9 cellular contexts compared by ENCODE assay signal in the genomic region with DNA sequence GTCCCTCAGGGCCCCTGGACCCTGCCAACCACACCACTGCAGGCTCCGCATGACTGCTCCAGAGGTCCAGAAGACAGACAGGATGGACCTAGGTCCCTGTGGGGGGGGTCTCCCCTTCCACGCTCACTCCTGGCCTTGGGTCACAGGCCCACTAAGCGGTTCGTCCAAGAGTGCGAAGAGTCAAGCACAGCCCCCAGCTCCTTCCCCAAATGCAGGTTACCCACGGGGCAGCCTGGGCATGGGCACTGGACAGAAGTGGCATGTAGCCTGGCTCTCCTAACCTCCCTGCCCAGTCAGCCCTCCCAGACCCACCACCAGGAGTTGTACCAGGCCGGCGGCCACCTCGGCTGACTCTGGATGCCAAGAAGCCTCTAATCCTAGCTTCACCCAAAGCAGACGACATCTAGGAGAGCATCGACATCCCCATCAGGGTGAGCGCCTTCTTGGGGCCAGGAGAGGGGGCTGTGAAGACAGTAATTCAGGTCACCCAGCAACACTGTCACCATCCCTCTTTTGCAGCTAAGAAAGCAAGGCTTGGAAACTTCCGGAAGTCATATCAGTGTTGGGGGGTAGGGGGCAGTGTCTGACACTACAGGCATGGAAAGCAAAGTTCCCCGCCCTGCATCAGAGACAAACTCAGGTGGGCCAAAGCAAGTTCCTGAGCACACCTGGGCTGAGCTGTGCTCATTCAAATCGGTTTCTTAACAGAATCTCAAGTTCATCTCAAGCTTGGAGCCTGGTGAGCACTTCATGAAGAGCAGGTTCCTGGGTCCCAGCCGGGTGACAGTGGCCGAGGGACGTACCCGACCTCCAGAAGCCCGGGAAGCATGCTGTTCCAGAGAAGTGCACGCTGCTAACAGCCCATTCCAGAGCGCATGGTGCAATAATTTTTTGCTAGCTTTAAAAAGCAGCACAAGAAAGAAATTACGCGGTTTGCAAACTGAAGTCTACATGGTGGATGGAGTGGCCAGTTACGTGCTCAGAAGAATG.
A peak's percentile ranks its signal among the peaks of the same experiment; 100 is the strongest.
DNase-seq lines count a peak whose midpoint lies in the region; ATAC-seq and TF ChIP-seq lines count a peak whose summit lies in the region.
"Had no signal": no experiment of that assay in that cellular context is flagged by ENCODE, and none has a peak within 500 bp of the region (broad histone marks: within the 10 kb centered on the region; RNA-seq: fewer than 3 reads in every experiment).

No MANE protein-coding gene starts in this region.

- H3K9ac ChIP-seq in SK-N-SH: no peak overlapping the region

- POLR2A ChIA-PET in SK-N-SH (lab: Yijun Ruan, JAX) (interaction anchor here (0.6 kb wide), 1 partner anchor 121 kb away, joined by 5 read pairs; no protein-coding TSS in a partner anchor), HEK293T (lab: Yijun Ruan, JAX) (no interaction called here)

- H3K36me3 ChIP-seq in SK-N-SH (replicated peaks in 1 of 2; ENCODE audit: control insufficient read depth in 1 of 2, insufficient read depth in 2 of 2, low read length in 1 of 2): no peaks in the 10 kb centered on the region
- H3K36me3 ChIP-seq in stomach: no peaks in the 10 kb centered on the region

- H3K27me3 ChIP-seq in SK-N-SH (ENCODE audit: insufficient read depth): no peaks in the 10 kb centered on the region
- H3K27me3 ChIP-seq in foreskin keratinocyte: no peaks in the 10 kb centered on the region
- H3K27me3 ChIP-seq in stomach: no peaks in the 10 kb centered on the region

- H3F3A ChIP-seq in SK-N-SH (replicated peaks; ENCODE audit: insufficient read depth): no peaks in the 10 kb centered on the region

- no peak for TF ChIP-seq POLR2A in stomach (IDR thresholded peaks at IDR 0.05)

- TF ChIP-seq EP300 in SK-N-SH (IDR thresholded peaks at IDR 0.05; ENCODE audit: borderline replicate concordance in 1 of 2, low read depth in 1 of 2, low read length in 1 of 2) (no peak), stomach (IDR thresholded peaks at IDR 0.05) (no peak)

- TF ChIP-seq RAD21 in SK-N-SH (IDR thresholded peaks at IDR 0.05; ENCODE audit: low read length): no peak; the same call in 1 of the 2 replicates

- no peak overlapping the region for H3K4me3 ChIP-seq in SK-N-SH (ENCODE audit: low read depth in 2 of 2, low read length in 1 of 2)
- H3K4me3 ChIP-seq in stomach: no peak overlapping the region

- peak; percentile 37 for TF ChIP-seq CTCF in SK-N-SH (IDR thresholded peaks at IDR 0.05)
- peak; percentile 37 for TF ChIP-seq CTCF in foreskin keratinocyte (conservative IDR thresholded peaks at IDR 0.05)
- TF ChIP-seq CTCF in stomach (IDR thresholded peaks at IDR 0.05): no peak

- no peaks in the 10 kb centered on the region for H3K79me2 ChIP-seq in SK-N-SH (ENCODE audit: insufficient read depth)

- no peaks in the 10 kb centered on the region for H3K9me2 ChIP-seq in SK-N-SH

- DNase-seq in SK-N-SH: no peak
- DNase-seq in activated CD4-positive, alpha-beta T cell treated with anti-CD3 and anti-CD28 coated beads, Interleukin-2, amount 50 U/mL, for 1 hour: peak; percentile 64
- DNase-seq in foreskin keratinocyte: no peak
- DNase-seq in stimulated activated naive CD8-positive, alpha-beta T cell treated with anti-CD3 and anti-CD28 coated beads, Interleukin-15, amount 100 ng/mL, for 72 hours: peak; percentile 57 to 77
- no peak for DNase-seq in stomach
- no peak for DNase-seq in HEK293T (ENCODE audit: extremely low spot score)
- no peak for DNase-seq in NCI-H2107 (lab: John Stamatoyannopoulos, UW)

- no peaks in the 10 kb centered on the region for H3K27me3 Mint-ChIP-seq in stimulated activated naive CD8-positive, alpha-beta T cell treated with anti-CD3 and anti-CD28 coated beads, Interleukin-15, amount 100 ng/mL, for 72 hours

- no peak overlapping the region for H2AFZ ChIP-seq in SK-N-SH (ENCODE audit: low read depth)

- peaks cover 100% of the 10 kb centered on the region for H3K4me1 Mint-ChIP-seq in stimulated activated naive CD8-positive, alpha-beta T cell treated with anti-CD3 and anti-CD28 coated beads, Interleukin-15, amount 100 ng/mL, for 72 hours

- intact Hi-C loops in stomach (cut with DNase I; ENCODE audit: low total_unique reads): no loop called here

- no peak overlapping the region for H3K4me2 ChIP-seq in SK-N-SH

- H3K27ac ChIP-seq in SK-N-SH (ENCODE audit: low read depth in 2 of 2, low read length in 1 of 2) (no peak overlapping the region; a peak in 1 of 4 replicates), foreskin keratinocyte (no peak overlapping the region), stomach (peak overlapping the region in 1 of 5 donors; percentile 35)

- H3K4me3 Mint-ChIP-seq in stimulated activated naive CD8-positive, alpha-beta T cell treated with anti-CD3 and anti-CD28 coated beads, Interleukin-15, amount 100 ng/mL, for 72 hours: peak overlapping the region; percentile 28 to 77

- H3K4me1 ChIP-seq in SK-N-SH (ENCODE audit: control insufficient read depth in 1 of 2, insufficient read depth in 2 of 2, low read depth in 1 of 2, low read length in 1 of 2) (peaks cover 6 to 14% of the 10 kb centered on the region in 2 experiments; a peak in 1 of 4 replicates), foreskin keratinocyte (no peaks in the 10 kb centered on the region), stomach (peaks cover 35 to 86% (median 73%) of the 10 kb centered on the region in 4 donors)

- peaks cover 5 to 8% of the 10 kb centered on the region in 2 donors for H3K9me3 Mint-ChIP-seq in stimulated activated naive CD8-positive, alpha-beta T cell treated with anti-CD3 and anti-CD28 coated beads, Interleukin-15, amount 100 ng/mL, for 72 hours

- CTCF ChIA-PET in SK-N-SH (lab: Yijun Ruan, JAX): interaction anchor here (0.8 to 1.7 kb wide), 8 partner anchors 10 to 168 kb away, joined by 3 to 5 read pairs (median 3); no protein-coding TSS in a partner anchor
- CTCF ChIA-PET in HEK293T (lab: Yijun Ruan, JAX): interaction anchor here (0.8 to 1.4 kb wide), 2 partner anchors 20 to 120 kb away, joined by 3 to 4 read pairs; no protein-coding TSS in a partner anchor

- WGBS in SK-N-SH (ENCODE audit: low lambda C conversion rate): 91% methylated on average over 16 of the region's 25 CpGs
- WGBS in stomach, 5 donors: 85 to 94% (median 92%) methylated on average over 18 to 25 of the region's 25 CpGs

- no peaks in the 10 kb centered on the region for H4K20me1 ChIP-seq in SK-N-SH (ENCODE audit: insufficient read depth)

- H3K27ac Mint-ChIP-seq in stimulated activated naive CD8-positive, alpha-beta T cell treated with anti-CD3 and anti-CD28 coated beads, Interleukin-15, amount 100 ng/mL, for 72 hours: peak overlapping the region; percentile 59 to 95

- ATAC-seq in SK-N-SH treated with all-trans-retinoic acid at 6 μM for 48 hours (no peak), foreskin keratinocyte (no peak)
- ATAC-seq in stimulated activated naive CD8-positive, alpha-beta T cell treated with anti-CD3 and anti-CD28 coated beads, Interleukin-15, amount 100 ng/mL, for 72 hours: peak; percentile 46
- ATAC-seq: left colon had no signal

- H3K9me3 ChIP-seq in SK-N-SH: no peaks in the 10 kb centered on the region
- H3K9me3 ChIP-seq in stomach: no peaks in the 10 kb centered on the region

TF ChIP-seq in SK-N-SH, 30 proteins besides CTCF, POLR2A, EP300 and RAD21 (continues in another document):
- no peak for TF ChIP-seq RFX5 (IDR thresholded peaks at IDR 0.05; ENCODE audit: low read length)
- TF ChIP-seq TAF1 (IDR thresholded peaks at IDR 0.05; ENCODE audit: borderline replicate concordance, low read depth, low read length): no peak
- no peak for TF ChIP-seq NFIC (IDR thresholded peaks at IDR 0.05; ENCODE audit: borderline replicate concordance)
- no peak for TF ChIP-seq GATA2 (CRISPR knock-in tag; IDR thresholded peaks at IDR 0.05)
- TF ChIP-seq RCOR1 (IDR thresholded peaks at IDR 0.05; ENCODE audit: low read length): no peak
- no peak for TF ChIP-seq MAX (IDR thresholded peaks at IDR 0.05; ENCODE audit: low read depth)

TF ChIP-seq in SK-N-SH treated with all-trans-retinoic acid at 6 μM for 48 hours, 23 proteins besides CTCF, POLR2A, EP300 and RAD21 (continues in another document):
- TF ChIP-seq ZFP3 (CRISPR knock-in tag; IDR thresholded peaks at IDR 0.05) (no peak), CSRNP3 (CRISPR knock-in tag; IDR thresholded peaks at IDR 0.05) (no peak), ZNF8 (CRISPR knock-in tag; IDR thresholded peaks at IDR 0.05) (no peak), ZNF565 (CRISPR knock-in tag; conservative IDR thresholded peaks at IDR 0.05; ENCODE audit: low read depth) (no peak), OSR1 (CRISPR knock-in tag; IDR thresholded peaks at IDR 0.05) (no peak), BACH2 (CRISPR knock-in tag; IDR thresholded peaks at IDR 0.05; ENCODE audit: borderline replicate concordance) (no peak)

TF ChIP-seq in HEK293T, 16 proteins besides CTCF, POLR2A, EP300 and RAD21:
- TF ChIP-seq ARNT (IDR thresholded peaks at IDR 0.05) (no peak), ELF4 (IDR thresholded peaks at IDR 0.05) (no peak), L3MBTL2 (conservative IDR thresholded peaks at IDR 0.05) (no peak), FOXA1 (IDR thresholded peaks at IDR 0.05) (no peak), LEF1 (IDR thresholded peaks at IDR 0.05; ENCODE audit: borderline replicate concordance) (no peak), BHLHE40 (IDR thresholded peaks at IDR 0.05; ENCODE audit: borderline replicate concordance) (no peak), SP1 (IDR thresholded peaks at IDR 0.05) (no peak), NFRKB (IDR thresholded peaks at IDR 0.05) (no peak), FOXK2 (IDR thresholded peaks at IDR 0.05) (no peak), CTBP1 (IDR thresholded peaks at IDR 0.05; ENCODE audit: borderline replicate concordance) (no peak), FOXM1 (IDR thresholded peaks at IDR 0.05; ENCODE audit: borderline replicate concordance) (no peak), HDGF (IDR thresholded peaks at IDR 0.05; ENCODE audit: borderline replicate concordance) (no peak), TARDBP (IDR thresholded peaks at IDR 0.05) (no peak)
- TF ChIP-seq, protein P1, sequence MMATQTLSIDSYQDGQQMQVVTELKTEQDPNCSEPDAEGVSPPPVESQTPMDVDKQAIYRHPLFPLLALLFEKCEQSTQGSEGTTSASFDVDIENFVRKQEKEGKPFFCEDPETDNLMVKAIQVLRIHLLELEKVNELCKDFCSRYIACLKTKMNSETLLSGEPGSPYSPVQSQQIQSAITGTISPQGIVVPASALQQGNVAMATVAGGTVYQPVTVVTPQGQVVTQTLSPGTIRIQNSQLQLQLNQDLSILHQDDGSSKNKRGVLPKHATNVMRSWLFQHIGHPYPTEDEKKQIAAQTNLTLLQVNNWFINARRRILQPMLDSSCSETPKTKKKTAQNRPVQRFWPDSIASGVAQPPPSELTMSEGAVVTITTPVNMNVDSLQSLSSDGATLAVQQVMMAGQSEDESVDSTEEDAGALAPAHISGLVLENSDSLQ (IDR thresholded peaks at IDR 0.05): no peak

Comparison
In these comparisons a context has a peak if more than half of its experiments do, and no peak if none do; other contexts are left out.
1. DNase-seq: peak in activated CD4-positive, alpha-beta T cell treated with anti-CD3 and anti-CD28 coated beads, Interleukin-2, amount 50 U/mL, for 1 hour (single experiment) and stimulated activated naive CD8-positive, alpha-beta T cell treated with anti-CD3 and anti-CD28 coated beads, Interleukin-15, amount 100 ng/mL, for 72 hours (2 of 2); none in SK-N-SH (single experiment), foreskin keratinocyte (0 of 2), stomach (single experiment), HEK293T (single experiment) and NCI-H2107 (single experiment).
2. CTCF ChIP-seq: peak in SK-N-SH (single experiment) and foreskin keratinocyte (single experiment); none in stomach (0 of 7).